In the genomic region with DNA sequence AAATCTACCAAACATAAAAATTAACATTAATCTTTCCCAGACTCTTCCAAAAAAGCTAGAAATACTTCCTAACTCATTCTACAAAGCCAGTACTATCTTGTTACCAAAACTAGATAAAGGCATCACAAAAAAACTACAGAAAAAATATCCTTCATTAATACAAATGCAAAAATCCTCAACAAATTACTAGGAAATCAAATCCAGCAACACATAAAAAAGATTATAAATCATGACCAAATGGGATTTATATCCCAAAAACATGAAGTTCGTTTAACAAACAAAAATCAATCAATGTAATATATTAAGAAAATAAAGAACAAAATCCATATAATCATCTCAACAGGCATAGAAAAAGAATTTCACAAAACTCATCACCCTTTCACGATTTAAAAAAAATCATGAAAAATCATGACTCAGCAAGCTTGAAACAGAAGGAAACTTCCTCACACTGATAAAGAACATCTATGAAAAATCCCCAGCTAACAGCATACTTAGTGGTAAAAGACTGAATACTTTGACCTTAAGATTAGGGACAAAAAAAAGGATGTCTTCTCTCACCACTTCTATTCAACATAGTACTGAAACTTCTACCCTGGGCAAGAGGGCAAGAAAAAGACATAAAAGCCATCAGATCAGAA, we compare ENCODE assay signal across 12 cellular contexts. TPM values are rescaled to one million over a fixed set of nuclear protein-coding genes. Genes with fewer than 3 reads are reported as not detected.
DNase-seq lines count a peak whose midpoint lies in the region; ATAC-seq and TF ChIP-seq lines count a peak whose summit lies in the region.
"Had no signal": no experiment of that assay in that cellular context is flagged by ENCODE, and none has a peak within 500 bp of the region (broad histone marks: within the 10 kb centered on the region; RNA-seq: fewer than 3 reads in every experiment).

No MANE protein-coding gene starts in this region.

- ATAC-seq in HG02798 (IDR thresholded peaks at IDR 0.05; ENCODE audit: poor library complexity, unreplicated experiment) (peak; percentile 59), HG03460 (IDR thresholded peaks at IDR 0.05; ENCODE audit: unreplicated experiment) (no peak)
- ATAC-seq: upper lobe of right lung had no signal

- no peaks in the 10 kb centered on the region for H3K27me3 Mint-ChIP-seq in activated CD4-positive, alpha-beta T cell treated with anti-CD3 and anti-CD28 coated beads, Interleukin-2, amount 10 ng/mL, durations not matched to agents 24 days and 14 days
- no peaks in the 10 kb centered on the region for H3K27me3 Mint-ChIP-seq in activated T-helper 2 cell treated with anti-CD3 and anti-CD28 coated beads, Interferon-gamma antibody, Interleukin-2, Interleukin-4, amounts not matched to agents 10 μg/mL and 5 μg/mL and 100 μg/mL, durations not matched to agents 14 hours and 24 hours and 36 hours (ENCODE audit: low read depth)

- H3K36me3 ChIP-seq in neutrophil (no peaks in the 10 kb centered on the region), Karpas-422 (ENCODE audit: insufficient read depth, low read length) (no peaks in the 10 kb centered on the region)
- H3K36me3 ChIP-seq: upper lobe of right lung had no signal

- no peaks in the 10 kb centered on the region for H3K9me3 ChIP-seq in neutrophil
- H3K9me3 ChIP-seq in Karpas-422 (ENCODE audit: low read length), result no peaks in the 10 kb centered on the region
- H3K9me3 ChIP-seq: upper lobe of right lung had no signal

- H3K27me3 ChIP-seq in neutrophil (no peaks in the 10 kb centered on the region), Karpas-422 (ENCODE audit: low read length) (no peaks in the 10 kb centered on the region)
- H3K27me3 ChIP-seq: upper lobe of right lung had no signal

- H3K9me2 ChIP-seq in Karpas-422 (replicated peaks; ENCODE audit: insufficient read depth, low read length), result no peaks in the 10 kb centered on the region

- H3K36me3 Mint-ChIP-seq in activated CD4-positive, alpha-beta T cell treated with anti-CD3 and anti-CD28 coated beads, Interleukin-2, amount 10 ng/mL, durations not matched to agents 24 days and 14 days (ENCODE audit: low read depth), result peaks cover 22% of the 10 kb centered on the region
- peaks cover 58% of the 10 kb centered on the region for H3K36me3 Mint-ChIP-seq in activated T-helper 2 cell treated with anti-CD3 and anti-CD28 coated beads, Interferon-gamma antibody, Interleukin-2, Interleukin-4, amounts not matched to agents 10 μg/mL and 5 μg/mL and 100 μg/mL, durations not matched to agents 14 hours and 24 hours and 36 hours (ENCODE audit: low read depth)

- H3K4me3 ChIP-seq in neutrophil (ENCODE audit: low read depth in 1 of 2, low read length in 1 of 2) (no peak overlapping the region), Karpas-422 (ENCODE audit: low read length) (no peak overlapping the region)
- H3K4me3 ChIP-seq: upper lobe of right lung had no signal

- no peak for DNase-seq in activated CD4-positive, alpha-beta T cell treated with anti-CD3 and anti-CD28 coated beads, Interleukin-2, amount 10 ng/mL, durations not matched to agents 24 days and 14 days
- no peak for DNase-seq in activated CD4-positive, alpha-beta T cell treated with anti-CD3 and anti-CD28 coated beads, Interleukin-2, amount 50 U/mL, for 4 hours
- no peak for DNase-seq in activated T-helper 2 cell treated with anti-CD3 and anti-CD28 coated beads, Interferon-gamma antibody, Interleukin-2, Interleukin-4, amounts not matched to agents 10 μg/mL and 5 μg/mL and 100 μg/mL, durations not matched to agents 14 hours and 24 hours and 36 hours (ENCODE audit: low spot score)
- DNase-seq in NAMALWA (ENCODE audit: low spot score) (no peak), Karpas-422 (no peak)
- DNase-seq: activated effector memory CD4-positive, alpha-beta T cell treated with Interleukin-2 at 50 U/mL for 16 hours; islet precursor cell; occipital lobe; upper lobe of right lung had no signal

- no peak overlapping the region for H3K9ac ChIP-seq in Karpas-422 (ENCODE audit: low read length)

- H3K9me3 Mint-ChIP-seq in activated CD4-positive, alpha-beta T cell treated with anti-CD3 and anti-CD28 coated beads, Interleukin-2, amount 10 ng/mL, durations not matched to agents 24 days and 14 days, result peaks cover 3% of the 10 kb centered on the region
- H3K9me3 Mint-ChIP-seq in activated T-helper 2 cell treated with anti-CD3 and anti-CD28 coated beads, Interferon-gamma antibody, Interleukin-2, Interleukin-4, amounts not matched to agents 10 μg/mL and 5 μg/mL and 100 μg/mL, durations not matched to agents 14 hours and 24 hours and 36 hours, result peaks cover 12% of the 10 kb centered on the region

- no peak overlapping the region for H2AFZ ChIP-seq in Karpas-422 (ENCODE audit: low read length)

- peak overlapping the region; percentile 40 for H3K27ac ChIP-seq in neutrophil
- no peak overlapping the region for H3K27ac ChIP-seq in Karpas-422 (ENCODE audit: low read length)
- H3K27ac ChIP-seq: upper lobe of right lung had no signal

- peak overlapping the region; percentile 65 for H3K27ac Mint-ChIP-seq in activated CD4-positive, alpha-beta T cell treated with anti-CD3 and anti-CD28 coated beads, Interleukin-2, amount 10 ng/mL, durations not matched to agents 24 days and 14 days
- H3K27ac Mint-ChIP-seq in activated T-helper 2 cell treated with anti-CD3 and anti-CD28 coated beads, Interferon-gamma antibody, Interleukin-2, Interleukin-4, amounts not matched to agents 10 μg/mL and 5 μg/mL and 100 μg/mL, durations not matched to agents 14 hours and 24 hours and 36 hours, result peak overlapping the region; percentile 70

- peaks cover 63% of the 10 kb centered on the region for H3K79me2 ChIP-seq in Karpas-422 (ENCODE audit: low read length)

- H3K4me3 Mint-ChIP-seq in activated CD4-positive, alpha-beta T cell treated with anti-CD3 and anti-CD28 coated beads, Interleukin-2, amount 10 ng/mL, durations not matched to agents 24 days and 14 days, result peak overlapping the region; percentile 14
- peak overlapping the region; percentile 30 for H3K4me3 Mint-ChIP-seq in activated T-helper 2 cell treated with anti-CD3 and anti-CD28 coated beads, Interferon-gamma antibody, Interleukin-2, Interleukin-4, amounts not matched to agents 10 μg/mL and 5 μg/mL and 100 μg/mL, durations not matched to agents 14 hours and 24 hours and 36 hours (ENCODE audit: low read depth)

- intact Hi-C loops in activated CD4-positive, alpha-beta T cell treated with anti-CD3 and anti-CD28 coated beads, Interleukin-2, amount 10 ng/mL, durations not matched to agents 24 days and 14 days (cut with micrococcal nuclease), result loop anchor here (2.0 to 5.0 kb wide), 2 partner anchors 40 to 94 kb away; no protein-coding TSS in a partner anchor
- intact Hi-C loops in activated T-helper 2 cell treated with anti-CD3 and anti-CD28 coated beads, Interferon-gamma antibody, Interleukin-2, Interleukin-4, amounts not matched to agents 10 μg/mL and 5 μg/mL and 100 μg/mL, durations not matched to agents 14 hours and 24 hours and 36 hours (cut with micrococcal nuclease), result loop anchor here (1.0 to 5.0 kb wide), 4 partner anchors 13 to 119 kb away; no protein-coding TSS in a partner anchor

- H3K4me1 ChIP-seq in neutrophil (ENCODE audit: control insufficient read depth in 1 of 2, insufficient read depth in 1 of 2, low read depth in 1 of 2, low read length in 1 of 2) (peaks cover 84 to 87% of the 10 kb centered on the region in 2 experiments), Karpas-422 (ENCODE audit: low read length) (peaks cover 9% of the 10 kb centered on the region)

- H4K20me1 ChIP-seq in Karpas-422 (ENCODE audit: insufficient read depth, low read depth, low read length), result peaks cover 54% of the 10 kb centered on the region

- peaks cover 61% of the 10 kb centered on the region for H3K4me1 Mint-ChIP-seq in activated CD4-positive, alpha-beta T cell treated with anti-CD3 and anti-CD28 coated beads, Interleukin-2, amount 10 ng/mL, durations not matched to agents 24 days and 14 days
- H3K4me1 Mint-ChIP-seq in activated T-helper 2 cell treated with anti-CD3 and anti-CD28 coated beads, Interferon-gamma antibody, Interleukin-2, Interleukin-4, amounts not matched to agents 10 μg/mL and 5 μg/mL and 100 μg/mL, durations not matched to agents 14 hours and 24 hours and 36 hours (ENCODE audit: low read depth), result peaks cover 77% of the 10 kb centered on the region

- no peak overlapping the region for H3K4me2 ChIP-seq in Karpas-422 (ENCODE audit: low read depth, low read length, poor library complexity, severe bottlenecking)

- TF ChIP-seq CTCF in neutrophil (IDR thresholded peaks at IDR 0.05), result no peak

RNA-seq across cellular contexts. Expression of a gene that starts 43.2 kb away (rescaled TPM):
- total RNA-seq in activated CD4-positive, alpha-beta T cell treated with anti-CD3 and anti-CD28 coated beads, Interleukin-2, amount 10 ng/mL, durations not matched to agents 24 days and 14 days, result 52.6 and 56.2 TPM in 2 replicates
- total RNA-seq in activated T-helper 2 cell treated with anti-CD3 and anti-CD28 coated beads, Interferon-gamma antibody, Interleukin-2, Interleukin-4, amounts not matched to agents 10 μg/mL and 5 μg/mL and 100 μg/mL, durations not matched to agents 14 hours and 24 hours and 36 hours, result 50.7 and 55.7 TPM in 2 replicates
- total RNA-seq in Karpas-422 (2014; rRNA removed; shearing (Covaris generic); ENCODE audit: low replicate concordance), result 14.9 and 17.5 TPM in 2 replicates

RNA-seq across cellular contexts. Expression of a gene that starts 53.3 kb away (rescaled TPM):
- total RNA-seq in activated CD4-positive, alpha-beta T cell treated with anti-CD3 and anti-CD28 coated beads, Interleukin-2, amount 10 ng/mL, durations not matched to agents 24 days and 14 days, result 103 and 104 TPM in 2 replicates
- total RNA-seq in activated T-helper 2 cell treated with anti-CD3 and anti-CD28 coated beads, Interferon-gamma antibody, Interleukin-2, Interleukin-4, amounts not matched to agents 10 μg/mL and 5 μg/mL and 100 μg/mL, durations not matched to agents 14 hours and 24 hours and 36 hours, result 82.5 and 84.1 TPM in 2 replicates
- 96.0 and 110 TPM in 2 replicates for total RNA-seq in Karpas-422 (2014; rRNA removed; shearing (Covaris generic); ENCODE audit: low replicate concordance)
